In genomic region chr7:94042381-94042780, GRCh38 we compare ENCODE assay signal across 1 cellular context.
TF ChIP-seq lines count a peak whose summit lies in the region.

No MANE protein-coding gene starts in this region.

TF ChIP-seq in WTC11, 78 proteins besides CTCF, POLR2A, EP300 and RAD21 (continued from another document):
- no peak for TF ChIP-seq ARID4B (CRISPR knock-in tag; IDR thresholded peaks at IDR 0.05; ENCODE audit: borderline replicate concordance)
- no peak for TF ChIP-seq ZNF423 (CRISPR knock-in tag; IDR thresholded peaks at IDR 0.05)
TF ChIP-seq in WTC11: peak in this region for 0.
